1 cellular context compared by ENCODE assay signal in the genomic region with DNA sequence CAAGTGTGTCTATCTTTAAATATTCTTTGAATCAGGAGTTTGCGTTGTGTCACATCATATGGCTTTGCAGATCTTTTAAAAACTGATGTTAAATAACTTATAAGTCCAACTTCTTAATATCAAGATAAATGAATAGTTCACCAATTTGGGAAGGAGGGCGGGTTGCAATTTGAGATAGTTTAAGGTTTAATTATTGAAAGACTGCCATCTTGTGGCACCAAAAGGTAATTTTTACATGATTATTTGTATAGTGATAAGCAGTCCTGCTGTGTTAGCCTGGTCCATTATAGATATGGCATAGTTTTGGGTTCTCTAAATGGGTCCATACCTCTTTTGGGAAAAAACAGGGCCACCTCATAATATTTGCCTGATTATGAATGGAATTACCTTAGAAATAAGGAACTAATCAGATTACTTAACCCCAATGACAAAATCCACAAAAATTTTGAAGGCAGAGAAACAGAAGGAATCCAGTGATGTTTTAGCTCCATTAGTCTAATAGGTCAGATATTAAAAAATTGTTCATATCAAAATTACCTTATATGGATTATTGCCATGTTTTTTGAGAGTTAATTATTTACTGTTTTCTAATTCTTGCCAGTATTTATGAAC.
TF ChIP-seq lines count a peak whose summit lies in the region.

No MANE protein-coding gene starts in this region.

TF ChIP-seq in WTC11, 78 proteins besides CTCF, POLR2A, EP300 and RAD21 (continued from another document):
- TF ChIP-seq, protein P1, sequence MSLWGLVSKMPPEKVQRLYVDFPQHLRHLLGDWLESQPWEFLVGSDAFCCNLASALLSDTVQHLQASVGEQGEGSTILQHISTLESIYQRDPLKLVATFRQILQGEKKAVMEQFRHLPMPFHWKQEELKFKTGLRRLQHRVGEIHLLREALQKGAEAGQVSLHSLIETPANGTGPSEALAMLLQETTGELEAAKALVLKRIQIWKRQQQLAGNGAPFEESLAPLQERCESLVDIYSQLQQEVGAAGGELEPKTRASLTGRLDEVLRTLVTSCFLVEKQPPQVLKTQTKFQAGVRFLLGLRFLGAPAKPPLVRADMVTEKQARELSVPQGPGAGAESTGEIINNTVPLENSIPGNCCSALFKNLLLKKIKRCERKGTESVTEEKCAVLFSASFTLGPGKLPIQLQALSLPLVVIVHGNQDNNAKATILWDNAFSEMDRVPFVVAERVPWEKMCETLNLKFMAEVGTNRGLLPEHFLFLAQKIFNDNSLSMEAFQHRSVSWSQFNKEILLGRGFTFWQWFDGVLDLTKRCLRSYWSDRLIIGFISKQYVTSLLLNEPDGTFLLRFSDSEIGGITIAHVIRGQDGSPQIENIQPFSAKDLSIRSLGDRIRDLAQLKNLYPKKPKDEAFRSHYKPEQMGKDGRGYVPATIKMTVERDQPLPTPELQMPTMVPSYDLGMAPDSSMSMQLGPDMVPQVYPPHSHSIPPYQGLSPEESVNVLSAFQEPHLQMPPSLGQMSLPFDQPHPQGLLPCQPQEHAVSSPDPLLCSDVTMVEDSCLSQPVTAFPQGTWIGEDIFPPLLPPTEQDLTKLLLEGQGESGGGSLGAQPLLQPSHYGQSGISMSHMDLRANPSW (CRISPR knock-in tag; conservative IDR thresholded peaks at IDR 0.05; ENCODE audit: low read depth) = no peak
- TF ChIP-seq TEAD4 (CRISPR knock-in tag; IDR thresholded peaks at IDR 0.05) (no peak), ESRRA (CRISPR knock-in tag; IDR thresholded peaks at IDR 0.05; ENCODE audit: borderline replicate concordance) (no peak), PRRX2 (CRISPR knock-in tag; IDR thresholded peaks at IDR 0.05) (no peak)
- TF ChIP-seq, protein P2, sequence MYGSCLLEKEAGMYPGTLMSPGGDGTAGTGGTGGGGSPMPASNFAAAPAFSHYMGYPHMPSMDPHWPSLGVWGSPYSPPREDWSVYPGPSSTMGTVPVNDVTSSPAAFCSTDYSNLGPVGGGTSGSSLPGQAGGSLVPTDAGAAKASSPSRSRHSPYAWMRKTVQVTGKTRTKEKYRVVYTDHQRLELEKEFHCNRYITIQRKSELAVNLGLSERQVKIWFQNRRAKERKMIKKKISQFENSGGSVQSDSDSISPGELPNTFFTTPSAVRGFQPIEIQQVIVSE (CRISPR knock-in tag; IDR thresholded peaks at IDR 0.05; ENCODE audit: borderline replicate concordance) = no peak
- TF ChIP-seq, protein P3, sequence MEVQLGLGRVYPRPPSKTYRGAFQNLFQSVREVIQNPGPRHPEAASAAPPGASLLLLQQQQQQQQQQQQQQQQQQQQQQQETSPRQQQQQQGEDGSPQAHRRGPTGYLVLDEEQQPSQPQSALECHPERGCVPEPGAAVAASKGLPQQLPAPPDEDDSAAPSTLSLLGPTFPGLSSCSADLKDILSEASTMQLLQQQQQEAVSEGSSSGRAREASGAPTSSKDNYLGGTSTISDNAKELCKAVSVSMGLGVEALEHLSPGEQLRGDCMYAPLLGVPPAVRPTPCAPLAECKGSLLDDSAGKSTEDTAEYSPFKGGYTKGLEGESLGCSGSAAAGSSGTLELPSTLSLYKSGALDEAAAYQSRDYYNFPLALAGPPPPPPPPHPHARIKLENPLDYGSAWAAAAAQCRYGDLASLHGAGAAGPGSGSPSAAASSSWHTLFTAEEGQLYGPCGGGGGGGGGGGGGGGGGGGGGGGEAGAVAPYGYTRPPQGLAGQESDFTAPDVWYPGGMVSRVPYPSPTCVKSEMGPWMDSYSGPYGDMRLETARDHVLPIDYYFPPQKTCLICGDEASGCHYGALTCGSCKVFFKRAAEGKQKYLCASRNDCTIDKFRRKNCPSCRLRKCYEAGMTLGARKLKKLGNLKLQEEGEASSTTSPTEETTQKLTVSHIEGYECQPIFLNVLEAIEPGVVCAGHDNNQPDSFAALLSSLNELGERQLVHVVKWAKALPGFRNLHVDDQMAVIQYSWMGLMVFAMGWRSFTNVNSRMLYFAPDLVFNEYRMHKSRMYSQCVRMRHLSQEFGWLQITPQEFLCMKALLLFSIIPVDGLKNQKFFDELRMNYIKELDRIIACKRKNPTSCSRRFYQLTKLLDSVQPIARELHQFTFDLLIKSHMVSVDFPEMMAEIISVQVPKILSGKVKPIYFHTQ (CRISPR knock-in tag; IDR thresholded peaks at IDR 0.05) = no peak
- TF ChIP-seq, protein P4, sequence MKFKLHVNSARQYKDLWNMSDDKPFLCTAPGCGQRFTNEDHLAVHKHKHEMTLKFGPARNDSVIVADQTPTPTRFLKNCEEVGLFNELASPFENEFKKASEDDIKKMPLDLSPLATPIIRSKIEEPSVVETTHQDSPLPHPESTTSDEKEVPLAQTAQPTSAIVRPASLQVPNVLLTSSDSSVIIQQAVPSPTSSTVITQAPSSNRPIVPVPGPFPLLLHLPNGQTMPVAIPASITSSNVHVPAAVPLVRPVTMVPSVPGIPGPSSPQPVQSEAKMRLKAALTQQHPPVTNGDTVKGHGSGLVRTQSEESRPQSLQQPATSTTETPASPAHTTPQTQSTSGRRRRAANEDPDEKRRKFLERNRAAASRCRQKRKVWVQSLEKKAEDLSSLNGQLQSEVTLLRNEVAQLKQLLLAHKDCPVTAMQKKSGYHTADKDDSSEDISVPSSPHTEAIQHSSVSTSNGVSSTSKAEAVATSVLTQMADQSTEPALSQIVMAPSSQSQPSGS (CRISPR knock-in tag; IDR thresholded peaks at IDR 0.05; ENCODE audit: borderline replicate concordance, low read depth) = no peak
